18 cellular contexts compared by ENCODE assay signal in the genomic region with DNA sequence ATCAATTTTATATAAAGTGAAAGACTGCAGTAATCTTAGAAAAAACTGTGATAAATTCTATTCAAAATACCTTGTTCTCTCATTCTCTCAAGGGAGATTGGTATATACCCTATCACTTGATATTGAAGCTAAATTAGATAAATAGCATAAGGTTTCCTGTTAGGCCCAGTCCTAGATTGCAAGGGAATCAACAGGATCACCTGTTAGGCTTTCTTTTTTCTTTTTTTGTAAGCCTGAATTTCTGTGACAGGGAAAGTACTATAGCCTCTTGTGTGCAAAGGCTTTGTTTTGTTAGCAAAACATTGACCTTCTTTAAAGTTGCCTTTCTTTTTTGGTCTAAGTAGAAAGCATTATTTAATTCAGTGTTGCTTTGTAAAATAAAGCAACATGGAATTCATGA.
DNase-seq lines count a peak whose midpoint lies in the region; ATAC-seq and TF ChIP-seq lines count a peak whose summit lies in the region.
"Had no signal": no experiment of that assay in that cellular context is flagged by ENCODE, and none has a peak within 500 bp of the region (broad histone marks: within the 10 kb centered on the region; RNA-seq: fewer than 3 reads in every experiment).

No MANE protein-coding gene starts in this region.

- H3K4me3 Mint-ChIP-seq in activated CD8-positive, alpha-beta T cell treated with anti-CD3 and anti-CD28 coated beads for 36 hours: no peak overlapping the region
- no peak overlapping the region for H3K4me3 Mint-ChIP-seq in activated CD8-positive, alpha-beta T cell treated with anti-CD3 and anti-CD28 coated beads, Interleukin-2, amount 10 ng/mL, durations not matched to agents 7 days and 5 days
- no peak overlapping the region for H3K4me3 Mint-ChIP-seq in T-helper 17 cell
- H3K4me3 Mint-ChIP-seq in osteocyte (ENCODE audit: unreplicated experiment): no peak overlapping the region

- no peak for ATAC-seq in activated CD8-positive, alpha-beta T cell treated with anti-CD3 and anti-CD28 coated beads for 36 hours
- no peak for ATAC-seq in activated CD8-positive, alpha-beta T cell treated with anti-CD3 and anti-CD28 coated beads, Interleukin-2, amount 10 ng/mL, durations not matched to agents 7 days and 5 days
- no peak for ATAC-seq in T-helper 17 cell
- ATAC-seq in HG03196 (IDR thresholded peaks at IDR 0.05; ENCODE audit: unreplicated experiment): no peak
- ATAC-seq: Panc1 had no signal

- peaks cover 30% of the 10 kb centered on the region for H3K36me3 Mint-ChIP-seq in activated CD8-positive, alpha-beta T cell treated with anti-CD3 and anti-CD28 coated beads for 36 hours (ENCODE audit: low read depth)
- H3K36me3 Mint-ChIP-seq in activated CD8-positive, alpha-beta T cell treated with anti-CD3 and anti-CD28 coated beads, Interleukin-2, amount 10 ng/mL, durations not matched to agents 7 days and 5 days (ENCODE audit: low read depth): peaks cover 43% of the 10 kb centered on the region
- H3K36me3 Mint-ChIP-seq in T-helper 17 cell (ENCODE audit: low read depth) (no peaks in the 10 kb centered on the region), osteocyte (ENCODE audit: unreplicated experiment) (no peaks in the 10 kb centered on the region)
- H3K36me3 Mint-ChIP-seq: IgD-negative memory B cell had no signal

- no peak for TF ChIP-seq CTCF in activated CD8-positive, alpha-beta T cell treated with anti-CD3 and anti-CD28 coated beads for 36 hours (IDR thresholded peaks at IDR 0.05)
- no peak for TF ChIP-seq CTCF in osteocyte (IDR thresholded peaks at IDR 0.05)

- CTCF ChIA-PET in activated CD8-positive, alpha-beta T cell treated with anti-CD3 and anti-CD28 coated beads for 36 hours (lab: Charles Lee): interaction anchor here (1.4 to 8.6 kb wide), 2 partner anchors 8 to 30 kb away, joined by 3 to 54 read pairs; a partner anchor contains a TSS
- CTCF ChIA-PET in activated CD8-positive, alpha-beta T cell treated with anti-CD3 and anti-CD28 coated beads, Interleukin-2, amount 10 ng/mL, durations not matched to agents 7 days and 5 days (lab: Charles Lee): interaction anchor here (0.7 to 12.1 kb wide), 2 partner anchors 8 to 29 kb away, joined by 3 to 135 read pairs; a partner anchor contains a TSS

- H3K9me3 ChIP-seq in KOPT-K1 (ENCODE audit: insufficient read depth, low read length, poor library complexity, severe bottlenecking) (no peaks in the 10 kb centered on the region), T-helper 17 cell (ENCODE audit: control insufficient read depth, low read length, poor library complexity, severe bottlenecking) (no peaks in the 10 kb centered on the region)
- H3K9me3 ChIP-seq: SK-N-SH had no signal

- POLR2A ChIA-PET in activated CD8-positive, alpha-beta T cell treated with anti-CD3 and anti-CD28 coated beads for 36 hours (lab: Charles Lee): interaction anchor here (0.6 to 0.7 kb wide), 2 partner anchors 13 to 47 kb away, joined by 3 read pairs; no protein-coding TSS in a partner anchor
- POLR2A ChIA-PET in activated CD8-positive, alpha-beta T cell treated with anti-CD3 and anti-CD28 coated beads, Interleukin-2, amount 10 ng/mL, durations not matched to agents 7 days and 5 days (lab: Charles Lee): no interaction called here

- no peaks in the 10 kb centered on the region for H3K9me3 Mint-ChIP-seq in activated CD8-positive, alpha-beta T cell treated with anti-CD3 and anti-CD28 coated beads for 36 hours
- no peaks in the 10 kb centered on the region for H3K9me3 Mint-ChIP-seq in activated CD8-positive, alpha-beta T cell treated with anti-CD3 and anti-CD28 coated beads, Interleukin-2, amount 10 ng/mL, durations not matched to agents 7 days and 5 days (ENCODE audit: insufficient read depth)
- H3K9me3 Mint-ChIP-seq in osteocyte (ENCODE audit: unreplicated experiment): no peaks in the 10 kb centered on the region
- H3K9me3 Mint-ChIP-seq: CD14-positive monocyte, IgD-negative memory B cell had no signal

- no peaks in the 10 kb centered on the region for H3K27me3 Mint-ChIP-seq in activated CD8-positive, alpha-beta T cell treated with anti-CD3 and anti-CD28 coated beads for 36 hours
- H3K27me3 Mint-ChIP-seq in activated CD8-positive, alpha-beta T cell treated with anti-CD3 and anti-CD28 coated beads, Interleukin-2, amount 10 ng/mL, durations not matched to agents 7 days and 5 days (ENCODE audit: low read depth): no peaks in the 10 kb centered on the region
- H3K27me3 Mint-ChIP-seq in T-helper 17 cell (no peaks in the 10 kb centered on the region), osteocyte (ENCODE audit: unreplicated experiment) (no peaks in the 10 kb centered on the region)
- H3K27me3 Mint-ChIP-seq: IgD-negative memory B cell had no signal

- no peak for DNase-seq in activated CD8-positive, alpha-beta T cell treated with anti-CD3 and anti-CD28 coated beads for 36 hours
- DNase-seq in activated CD8-positive, alpha-beta T cell treated with anti-CD3 and anti-CD28 coated beads, Interleukin-2, amount 10 ng/mL, durations not matched to agents 7 days and 5 days: no peak
- no peak for DNase-seq in T-helper 17 cell
- no peak for DNase-seq in osteocyte (ENCODE audit: extremely low spot score, unreplicated experiment)
- DNase-seq in NCI-H345 treated with DMSO at 0.1 percent for 48 hours (lab: John Stamatoyannopoulos, UW; ENCODE audit: unreplicated experiment): no peak
- DNase-seq in stimulated activated naive CD4-positive, alpha-beta T cell treated with Interleukin-2 at 50 U/mL for 16 hours (lab: John Stamatoyannopoulos, UW): no peak
- DNase-seq: 8988T, NCI-H1417 treated with DMSO at 0.1 percent for 48 hours, NCI-H2029, NCI-H510A, NCI-H774, Right ventricle myocardium superior, SK-N-SH had no signal

- H3K27ac Mint-ChIP-seq in activated CD8-positive, alpha-beta T cell treated with anti-CD3 and anti-CD28 coated beads for 36 hours: peak overlapping the region; percentile 31
- no peak overlapping the region for H3K27ac Mint-ChIP-seq in activated CD8-positive, alpha-beta T cell treated with anti-CD3 and anti-CD28 coated beads, Interleukin-2, amount 10 ng/mL, durations not matched to agents 7 days and 5 days
- H3K27ac Mint-ChIP-seq in T-helper 17 cell: peak overlapping the region; percentile 47
- H3K27ac Mint-ChIP-seq in osteocyte (ENCODE audit: unreplicated experiment): peak overlapping the region; percentile 82

- H3K36me3 ChIP-seq in KOPT-K1 (ENCODE audit: insufficient read depth, low read length): no peaks in the 10 kb centered on the region

- peak overlapping the region; percentile 95 for H3K27ac ChIP-seq in KOPT-K1 (ENCODE audit: low read depth, low read length, poor library complexity, severe bottlenecking)

- H3K4me1 Mint-ChIP-seq in activated CD8-positive, alpha-beta T cell treated with anti-CD3 and anti-CD28 coated beads for 36 hours (ENCODE audit: low read depth): peaks cover 80% of the 10 kb centered on the region
- H3K4me1 Mint-ChIP-seq in activated CD8-positive, alpha-beta T cell treated with anti-CD3 and anti-CD28 coated beads, Interleukin-2, amount 10 ng/mL, durations not matched to agents 7 days and 5 days (ENCODE audit: low read depth): peaks cover 76% of the 10 kb centered on the region
- H3K4me1 Mint-ChIP-seq in T-helper 17 cell: peaks cover 62% of the 10 kb centered on the region
- peaks cover 36% of the 10 kb centered on the region for H3K4me1 Mint-ChIP-seq in osteocyte (ENCODE audit: unreplicated experiment)

- intact Hi-C loops in activated CD8-positive, alpha-beta T cell treated with anti-CD3 and anti-CD28 coated beads for 36 hours (cut with micrococcal nuclease): no loop called here
